Comparison of ENCODE assay signal across 8 cellular contexts in genomic region chr10:25725917-25726716, GRCh38.
A peak's percentile ranks its signal among the peaks of the same experiment; 100 is the strongest.
DNase-seq lines count a peak whose midpoint lies in the region; ATAC-seq and TF ChIP-seq lines count a peak whose summit lies in the region.

No MANE protein-coding gene starts in this region.

- peak overlapping the region in 1 of 5 experiments; percentile 34 for H3K4me3 Mint-ChIP-seq in brain
- H3K4me3 Mint-ChIP-seq in activated T-helper 1 cell treated with anti-CD3 and anti-CD28 coated beads, Interleukin-12 subunit alpha, Interleukin-12 subunit beta, Interleukin-2, Interleukin-4 antibody, amounts not matched to agents 30 ng/mL and 10 ng/mL and 1 ng/mL, durations not matched to agents 14 hours and 24 hours and 36 hours = no peak overlapping the region

- no peak overlapping the region for H3K27ac Mint-ChIP-seq in brain
- H3K27ac Mint-ChIP-seq in activated T-helper 1 cell treated with anti-CD3 and anti-CD28 coated beads, Interleukin-12 subunit alpha, Interleukin-12 subunit beta, Interleukin-2, Interleukin-4 antibody, amounts not matched to agents 30 ng/mL and 10 ng/mL and 1 ng/mL, durations not matched to agents 14 hours and 24 hours and 36 hours = no peak overlapping the region

- intact Hi-C loops in activated T-helper 1 cell treated with anti-CD3 and anti-CD28 coated beads, Interleukin-12 subunit alpha, Interleukin-12 subunit beta, Interleukin-2, Interleukin-4 antibody, amounts not matched to agents 30 ng/mL and 10 ng/mL and 1 ng/mL, durations not matched to agents 14 hours and 24 hours and 36 hours (cut with micrococcal nuclease) = loop anchor here (1.0 kb wide), 1 partner anchor 149 kb away; no protein-coding TSS in a partner anchor

- no peaks in the 10 kb centered on the region for H3K9me3 Mint-ChIP-seq in brain
- no peaks in the 10 kb centered on the region for H3K9me3 Mint-ChIP-seq in activated T-helper 1 cell treated with anti-CD3 and anti-CD28 coated beads, Interleukin-12 subunit alpha, Interleukin-12 subunit beta, Interleukin-2, Interleukin-4 antibody, amounts not matched to agents 30 ng/mL and 10 ng/mL and 1 ng/mL, durations not matched to agents 14 hours and 24 hours and 36 hours

- DNase-seq in DMS53 treated with DMSO at 0.1 percent for 48 hours (lab: John Stamatoyannopoulos, UW; ENCODE audit: unreplicated experiment) = peak; percentile 30
- DNase-seq in NCI-H748 treated with DMSO at 0.1 percent for 48 hours (lab: John Stamatoyannopoulos, UW) = peak; percentile 57
- no peak for DNase-seq in left lobe of liver (ENCODE audit: low spot score)
- no peak for DNase-seq in effector CD4-positive, alpha-beta T cell
- no peak for DNase-seq in activated T-helper 1 cell treated with anti-CD3 and anti-CD28 coated beads, Interleukin-12 subunit alpha, Interleukin-12 subunit beta, Interleukin-2, Interleukin-4 antibody, amounts not matched to agents 30 ng/mL and 10 ng/mL and 1 ng/mL, durations not matched to agents 14 hours and 24 hours and 36 hours (ENCODE audit: low spot score)

- H3K36me3 Mint-ChIP-seq in brain = no peaks in the 10 kb centered on the region
- no peaks in the 10 kb centered on the region for H3K36me3 Mint-ChIP-seq in activated T-helper 1 cell treated with anti-CD3 and anti-CD28 coated beads, Interleukin-12 subunit alpha, Interleukin-12 subunit beta, Interleukin-2, Interleukin-4 antibody, amounts not matched to agents 30 ng/mL and 10 ng/mL and 1 ng/mL, durations not matched to agents 14 hours and 24 hours and 36 hours (ENCODE audit: low read depth)

- H3K27me3 Mint-ChIP-seq in brain = peaks cover 8% of the 10 kb centered on the region
- H3K27me3 Mint-ChIP-seq in activated T-helper 1 cell treated with anti-CD3 and anti-CD28 coated beads, Interleukin-12 subunit alpha, Interleukin-12 subunit beta, Interleukin-2, Interleukin-4 antibody, amounts not matched to agents 30 ng/mL and 10 ng/mL and 1 ng/mL, durations not matched to agents 14 hours and 24 hours and 36 hours (ENCODE audit: insufficient read depth) = no peaks in the 10 kb centered on the region

- TF ChIP-seq CTCF in brain (conservative IDR thresholded peaks at IDR 0.05) = peak; percentile 69 to 76

- peaks cover 7% of the 10 kb centered on the region for H3K4me1 Mint-ChIP-seq in brain
- H3K4me1 Mint-ChIP-seq in activated T-helper 1 cell treated with anti-CD3 and anti-CD28 coated beads, Interleukin-12 subunit alpha, Interleukin-12 subunit beta, Interleukin-2, Interleukin-4 antibody, amounts not matched to agents 30 ng/mL and 10 ng/mL and 1 ng/mL, durations not matched to agents 14 hours and 24 hours and 36 hours (ENCODE audit: low read depth) = no peaks in the 10 kb centered on the region

- ATAC-seq in GM19328 (IDR thresholded peaks at IDR 0.05; ENCODE audit: unreplicated experiment) (peak; percentile 83), HG03521 (IDR thresholded peaks at IDR 0.05; ENCODE audit: unreplicated experiment) (peak; percentile 56), left lobe of liver (peak; percentile 86)

Comparison
In these comparisons a context has a peak if more than half of its experiments do, and no peak if none do; other contexts are left out.
1. DNase-seq: peak in DMS53 treated with DMSO at 0.1 percent for 48 hours (single experiment) and NCI-H748 treated with DMSO at 0.1 percent for 48 hours (single experiment); none in left lobe of liver (single experiment), effector CD4-positive, alpha-beta T cell (single experiment) and activated T-helper 1 cell treated with anti-CD3 and anti-CD28 coated beads, Interleukin-12 subunit alpha, Interleukin-12 subunit beta, Interleukin-2, Interleukin-4 antibody, amounts not matched to agents 30 ng/mL and 10 ng/mL and 1 ng/mL, durations not matched to agents 14 hours and 24 hours and 36 hours (single experiment).
2. Peak in every context shown above with its lines, with median percentiles within 50 percentile points of each other: ATAC-seq.